In genomic region chr12:2302711-2303255, GRCh38 we compare ENCODE assay signal across 20 cellular contexts.
DNase-seq lines count a peak whose midpoint lies in the region; ATAC-seq and TF ChIP-seq lines count a peak whose summit lies in the region.
"Had no signal": no experiment of that assay in that cellular context is flagged by ENCODE, and none has a peak within 500 bp of the region (broad histone marks: within the 10 kb centered on the region; RNA-seq: fewer than 3 reads in every experiment).

No MANE protein-coding gene starts in this region.

- TF ChIP-seq EP300 in sigmoid colon (IDR thresholded peaks at IDR 0.05) = no peak

- peaks cover 6% of the 10 kb centered on the region in 2 donors for H3K27me3 Mint-ChIP-seq in natural killer cell (ENCODE audit: low read depth in 2 of 2)
- H3K27me3 Mint-ChIP-seq: activated CD8-positive, alpha-beta T cell treated with anti-CD3 and anti-CD28 coated beads for 36 hours had no signal

- no peak overlapping the region for H3K27ac Mint-ChIP-seq in natural killer cell
- H3K27ac Mint-ChIP-seq: activated CD8-positive, alpha-beta T cell treated with anti-CD3 and anti-CD28 coated beads for 36 hours had no signal

- CTCF ChIA-PET in RWPE1 (lab: Yijun Ruan, JAX) = interaction anchor here (0.7 kb wide), 2 partner anchors 183 to 334 kb away, joined by 4 read pairs; no protein-coding TSS in a partner anchor
- CTCF ChIA-PET in A673 (lab: Charles Lee) = no interaction called here

- H3K27me3 ChIP-seq in heart left ventricle (no peaks in the 10 kb centered on the region), right atrium auricular region (no peaks in the 10 kb centered on the region), sigmoid colon (no peaks in the 10 kb centered on the region), A673 (replicated peaks; ENCODE audit: insufficient read depth, low read depth, low read length, poor library complexity) (no peaks in the 10 kb centered on the region)
- H3K27me3 ChIP-seq: dorsolateral prefrontal cortex, ovary, suprapubic skin had no signal

- H3K27ac ChIP-seq in heart left ventricle (peak overlapping the region in 11 of 12 donors; percentile 51 to 89 (median 68)), right atrium auricular region (peak overlapping the region; percentile 73 to 79), sigmoid colon (peak overlapping the region; percentile 69 to 82 (median 73)), RWPE1 (no peak overlapping the region), A673 (ENCODE audit: low read depth, low read length, poor library complexity, severe bottlenecking) (no peak overlapping the region)
- H3K27ac ChIP-seq: ovary, suprapubic skin had no signal

- no peak overlapping the region for H3K4me3 Mint-ChIP-seq in natural killer cell
- H3K4me3 Mint-ChIP-seq: activated CD8-positive, alpha-beta T cell treated with anti-CD3 and anti-CD28 coated beads for 36 hours had no signal

- TF ChIP-seq CTCF in heart left ventricle (IDR thresholded peaks at IDR 0.05) (no peak), right atrium auricular region (IDR thresholded peaks at IDR 0.05) (no peak), sigmoid colon (IDR thresholded peaks at IDR 0.05) (no peak), RWPE1 (conservative IDR thresholded peaks at IDR 0.05; ENCODE audit: low read depth) (no peak), natural killer cell (IDR thresholded peaks at IDR 0.05) (no peak), A673 (conservative IDR thresholded peaks at IDR 0.05; ENCODE audit: low read depth, low read length) (no peak)

- WGBS in heart left ventricle, 4 donors = 62 to 69% (median 67%) methylated on average over 12 of the region's 12 CpGs
- 84 to 86% methylated on average over 12 of the region's 12 CpGs for WGBS in sigmoid colon, 2 donors

- no peaks in the 10 kb centered on the region for H3K36me3 Mint-ChIP-seq in natural killer cell

- no peaks in the 10 kb centered on the region for H3K9me3 Mint-ChIP-seq in natural killer cell
- H3K9me3 Mint-ChIP-seq: activated CD8-positive, alpha-beta T cell treated with anti-CD3 and anti-CD28 coated beads for 36 hours had no signal

- POLR2A ChIA-PET in RWPE1 (lab: Yijun Ruan, JAX; ENCODE audit: low non-redundant PET) = no interaction called here
- POLR2A ChIA-PET in A673 (lab: Charles Lee; ENCODE audit: low non-redundant PET) = no interaction called here

- no peaks in the 10 kb centered on the region for H3K36me3 ChIP-seq in heart left ventricle
- no peaks in the 10 kb centered on the region for H3K36me3 ChIP-seq in right atrium auricular region
- H3K36me3 ChIP-seq in sigmoid colon = no peaks in the 10 kb centered on the region
- no peaks in the 10 kb centered on the region for H3K36me3 ChIP-seq in A673 (ENCODE audit: insufficient read depth, low read length, poor library complexity, severe bottlenecking)
- H3K36me3 ChIP-seq: ovary, suprapubic skin had no signal

- ATAC-seq in heart left ventricle = peak in 3 of 4 donors; percentile 4 to 45 (median 14)
- ATAC-seq in natural killer cell = no peak
- ATAC-seq: activated CD8-positive, alpha-beta T cell treated with anti-CD3 and anti-CD28 coated beads for 36 hours had no signal

- BruUV-seq in A673 (replicated peaks; lab: Mats Ljungman, UMichigan) = no TSS peak

- TF ChIP-seq POLR2A in heart left ventricle (IDR thresholded peaks at IDR 0.05) (no peak), sigmoid colon (IDR thresholded peaks at IDR 0.05) (no peak)

- H3K4me1 Mint-ChIP-seq in natural killer cell = no peaks in the 10 kb centered on the region

- H3K4me1 ChIP-seq in heart left ventricle = peaks cover 0 to 96% (median 61%) of the 10 kb centered on the region in 12 donors
- peaks cover 0 to 72% of the 10 kb centered on the region in 2 donors for H3K4me1 ChIP-seq in right atrium auricular region
- peaks cover 0 to 92% (median 87%) of the 10 kb centered on the region in 4 donors for H3K4me1 ChIP-seq in sigmoid colon
- H3K4me1 ChIP-seq in A673 (ENCODE audit: insufficient read depth, low read length, poor library complexity, severe bottlenecking) = peaks cover 18% of the 10 kb centered on the region

- H3K9me3 ChIP-seq in heart left ventricle (no peaks in the 10 kb centered on the region), right atrium auricular region (no peaks in the 10 kb centered on the region), sigmoid colon (no peaks in the 10 kb centered on the region), A673 (ENCODE audit: low read depth, low read length, poor library complexity, severe bottlenecking) (no peaks in the 10 kb centered on the region)
- H3K9me3 ChIP-seq: ovary, suprapubic skin had no signal

- H3K4me3 ChIP-seq in heart left ventricle (no peak overlapping the region), right atrium auricular region (no peak overlapping the region), sigmoid colon (no peak overlapping the region), A673 (ENCODE audit: low read depth, low read length, poor library complexity, severe bottlenecking) (no peak overlapping the region)
- H3K4me3 ChIP-seq: dorsolateral prefrontal cortex, ovary, suprapubic skin had no signal

- DNase-seq in heart left ventricle = no peak
- no peak for DNase-seq in cardiac septum (ENCODE audit: low spot score)
- no peak for DNase-seq in right atrium auricular region (ENCODE audit: low spot score)
- no peak for DNase-seq in sigmoid colon
- DNase-seq in RWPE1 (ENCODE audit: low spot score) = no peak
- no peak for DNase-seq in natural killer cell
- no peak for DNase-seq in pons (ENCODE audit: low spot score)
- DNase-seq in A673 (ENCODE audit: low spot score) = no peak
- DNase-seq: 8988T; activated CD4-positive, CD25-positive, alpha-beta regulatory T cell treated with anti-CD3 and anti-CD28 coated beads, Interleukin-2, amount 50 U/mL, for 72 hours; activated CD8-positive, alpha-beta T cell treated with anti-CD3 and anti-CD28 coated beads for 36 hours; activated T-cell treated with anti-CD3 and anti-CD28 coated beads, Interleukin-2, amount 50 U/mL, for 1 hour; dorsolateral prefrontal cortex; NCI-H1105; NCI-H2029; NCI-H82; OCI-M1; T-helper 1 cell had no signal

- intact Hi-C loops in heart left ventricle (cut with DNase I) = loop anchor here in 3 of 10 donors (5.0 to 10.0 kb wide), 3 partner anchors 80 to 1818 kb away; no protein-coding TSS in a partner anchor
- intact Hi-C loops in cardiac septum (cut with DNase I) = loop anchor here (5.0 kb wide), 1 partner anchor 50 kb away; no protein-coding TSS in a partner anchor
- intact Hi-C loops in sigmoid colon (cut with DNase I) = loop anchor here (10.0 kb wide), 1 partner anchor 192 kb away; no protein-coding TSS in a partner anchor
- intact Hi-C loops in natural killer cell (cut with micrococcal nuclease) = no loop called here
- intact Hi-C loops in A673 (cut with micrococcal nuclease; ENCODE audit: unreplicated experiment) = no loop called here

Comparison
In these comparisons a context has a peak if more than half of its experiments do, and no peak if none do; other contexts are left out.
1. ATAC-seq: peak in heart left ventricle (3 of 4); none in natural killer cell (0 of 3).
2. H3K27ac ChIP-seq: peak in heart left ventricle (11 of 12), right atrium auricular region (2 of 2) and sigmoid colon (4 of 4); none in RWPE1 (single experiment) and A673 (single experiment).
3. intact Hi-C loops: an anchor here in cardiac septum (5.0 kb wide) and sigmoid colon (10.0 kb wide); none called in natural killer cell and A673.